ENCODE assay signal across 8 cellular contexts in genomic region chr7:97927797-97928748, GRCh38. TPM values are rescaled to one million over a fixed set of nuclear protein-coding genes. Genes with fewer than 3 reads are reported as not detected.
DNase-seq lines count a peak whose midpoint lies in the region; ATAC-seq and TF ChIP-seq lines count a peak whose summit lies in the region.
"Not testable (repeated sequence)": the region's sequence is repeated elsewhere in the genome, so short reads cannot be mapped to it uniquely, and the experiment has no call there.

No MANE protein-coding gene starts in this region.

- TF ChIP-seq CTCF in IMR-90 (conservative IDR thresholded peaks at IDR 0.05; ENCODE audit: low read depth, low read length) (peak; percentile 63), PC-3 (conservative IDR thresholded peaks at IDR 0.05; ENCODE audit: low read depth, low read length) (peak; percentile 49; the same call in 1 of the 2 replicates), coronary artery (IDR thresholded peaks at IDR 0.05) (peak; percentile 91)

- ATAC-seq in IMR-90 (ENCODE audit: low read depth) (peak; percentile 62), PC-3 (peak; percentile 56)

- H2BK120ac ChIP-seq in IMR-90 (ENCODE audit: low read depth, low read length) = not testable (repeated sequence)

- H3K9me1 ChIP-seq in IMR-90 (ENCODE audit: insufficient read depth, low read length) = not testable (repeated sequence)

- not testable (repeated sequence) for H2BK5ac ChIP-seq in IMR-90 (ENCODE audit: low read depth, low read length, poor library complexity, severe bottlenecking)

- POLR2A ChIA-PET in IMR-90 (lab: Charles Lee; ENCODE audit: unreplicated experiment); PC-3 (lab: Charles Lee; ENCODE audit: unreplicated experiment): not testable (repeated sequence)

- H3F3A ChIP-seq in PC-3 (ENCODE audit: low read length, unreplicated experiment) = not testable (repeated sequence)

- H2BK20ac ChIP-seq in IMR-90 (ENCODE audit: low read depth, low read length) = not testable (repeated sequence)

- H3K14ac ChIP-seq in IMR-90 (replicated peaks; ENCODE audit: low read depth, low read length) = not testable (repeated sequence)

- H4K20me1 ChIP-seq in IMR-90 (ENCODE audit: insufficient read depth, low read length); PC-3 (ENCODE audit: low read length): not testable (repeated sequence)

- CTCF ChIA-PET in IMR-90 (lab: Yijun Ruan, JAX); PC-3 (lab: Charles Lee): not testable (repeated sequence)

- not testable (repeated sequence) for H3K56ac ChIP-seq in IMR-90 (ENCODE audit: extremely low read depth, insufficient read depth, low read length)

- intact Hi-C loops in IMR-90 (cut with micrococcal nuclease) (loop anchor here (5.0 to 10.0 kb wide), 2 partner anchors 56 to 823 kb away; partner anchors contain the start of gene ASNS), PC-3 (cut with micrococcal nuclease) (loop anchor here (2.0 to 5.0 kb wide), 2 partner anchors 55 to 84 kb away; partner anchors contain the start of gene ASNS)

- not testable (repeated sequence) for H2AK9ac ChIP-seq in IMR-90 (replicated peaks; ENCODE audit: low read depth, low read length, poor library complexity)

- DNase-seq in DMS53 treated with DMSO at 0.1 percent for 48 hours (lab: John Stamatoyannopoulos, UW; ENCODE audit: unreplicated experiment) (peak; percentile 19), IMR-90 (peak; percentile 1), PC-3 (peak; percentile 42), iPS-NIHi7 (ENCODE audit: extremely low spot score) (peak; percentile 79), retina (peak; percentile 91), substantia nigra (lab: John Stamatoyannopoulos, UW) (peak in 36 of 49 donors; percentile 1 to 68 (median 14))
- DNase-seq in activated CD8-positive, alpha-beta memory T cell treated with anti-CD3 and anti-CD28 coated beads, Interleukin-2, amount 50 U/mL, for 4 hours = peak; percentile 75
- DNase-seq in coronary artery (ENCODE audit: low spot score) = not testable (repeated sequence)

- not testable (repeated sequence) for H3K9ac ChIP-seq in IMR-90 (ENCODE audit: low read depth, low read length); PC-3 (ENCODE audit: low read length)

- not testable (repeated sequence) for H4K91ac ChIP-seq in IMR-90 (ENCODE audit: insufficient read depth, low read depth, low read length)

- peak overlapping the region; percentile 58 for H2AFZ ChIP-seq in IMR-90 (replicated peaks; ENCODE audit: low read length, poor library complexity)
- H2AFZ ChIP-seq in PC-3 (ENCODE audit: low read length) = peak overlapping the region; percentile 64

- peak; percentile 45 for TF ChIP-seq RAD21 in IMR-90 (IDR thresholded peaks at IDR 0.05; ENCODE audit: low read length)

- not testable (repeated sequence) for H3K23ac ChIP-seq in IMR-90 (ENCODE audit: low read depth, low read length)

- H3K4me3 ChIP-seq in IMR-90 (ENCODE audit: insufficient read depth, low read depth, low read length) (peak overlapping the region; percentile 46), PC-3 (ENCODE audit: low read length) (peak overlapping the region; percentile 51; the same call in 1 of the 2 replicates), coronary artery (peak overlapping the region; percentile 75)

- TF ChIP-seq POLR2A in IMR-90 (IDR thresholded peaks at IDR 0.05; ENCODE audit: low read depth, low read length) = not testable (repeated sequence)

- H3K36me3 ChIP-seq in IMR-90 (ENCODE audit: control insufficient read depth, insufficient read depth, low read length); PC-3 (ENCODE audit: low read depth, low read length): not testable (repeated sequence)

- not testable (repeated sequence) for H3K27ac ChIP-seq in IMR-90 (ENCODE audit: insufficient read depth, low read length); PC-3 (ENCODE audit: low read length); coronary artery; substantia nigra (ENCODE audit: low read depth, low read length, poor library complexity, severe bottlenecking)

- H3K18ac ChIP-seq in IMR-90 (ENCODE audit: low read depth, low read length) = not testable (repeated sequence)

- dilution Hi-C loops in IMR-90 (cut with HindIII; ENCODE audit: low sequenced_read_pairs, unreplicated experiment) = not testable (repeated sequence)

- H3K4me1 ChIP-seq in IMR-90 (ENCODE audit: control insufficient read depth, insufficient read depth, low read length); PC-3 (ENCODE audit: insufficient read depth, low read length): not testable (repeated sequence)

- not testable (repeated sequence) for H4K5ac ChIP-seq in IMR-90 (ENCODE audit: low read depth, low read length)

- not testable (repeated sequence) for H2AK5ac ChIP-seq in IMR-90 (ENCODE audit: low read depth, low read length)

- in situ Hi-C loops in IMR-90 (cut with MboI; ENCODE audit: low sequenced_read_pairs) = not testable (repeated sequence)

- not testable (repeated sequence) for BruUV-seq in IMR-90 (replicated peaks; lab: Mats Ljungman, UMichigan); PC-3 (replicated peaks; lab: Mats Ljungman, UMichigan)

- H3K4me2 ChIP-seq in IMR-90 (ENCODE audit: low read depth, low read length) (peak overlapping the region; percentile 78; the same call in 1 of the 2 replicates), PC-3 (ENCODE audit: low read length) (peak overlapping the region; percentile 76)

- H3K9me3 ChIP-seq in IMR-90 (ENCODE audit: control insufficient read depth, insufficient read depth, low read length); PC-3 (ENCODE audit: low read length): not testable (repeated sequence)

- H3K4ac ChIP-seq in IMR-90 (ENCODE audit: low read depth, low read length) = not testable (repeated sequence)

- H3K9me2 ChIP-seq in PC-3 (replicated peaks; ENCODE audit: low read length) = not testable (repeated sequence)

- H4K8ac ChIP-seq in IMR-90 (ENCODE audit: low read depth in 2 of 2, low read length in 2 of 2) = not testable (repeated sequence)

- H3K79me2 ChIP-seq in PC-3 (ENCODE audit: low read length) = not testable (repeated sequence)

- not testable (repeated sequence) for H3K27me3 ChIP-seq in IMR-90 (ENCODE audit: control insufficient read depth, insufficient read depth, low read length); PC-3 (ENCODE audit: low read length)

- WGBS in IMR-90 (ENCODE audit: extremely low coverage in 2 of 2, insufficient read length in 1 of 2), 2 experiments = 1% methylated on average over 28 of the region's 80 CpGs; no CpG with 5 or more reads in 1 of the 2 experiments

- H2BK15ac ChIP-seq in IMR-90 (ENCODE audit: low read depth, low read length) = not testable (repeated sequence)

- H3K79me1 ChIP-seq in IMR-90 (ENCODE audit: low read depth in 1 of 2, low read length in 2 of 2) = not testable (repeated sequence)

TF ChIP-seq in IMR-90, 13 proteins besides CTCF, POLR2A, EP300 and RAD21:
- 0 out of 2 replicates have a peak, but pooled peaks have one; percentile 13 for TF ChIP-seq SMC3 (IDR thresholded peaks at IDR 0.05; ENCODE audit: low read depth, low read length)

RNA-seq across cellular contexts. Expression of gene ASNS, which starts 55.9 kb away (rescaled TPM):
- total RNA-seq in IMR-90 (2012; rRNA removed) (39.2 and 39.4 TPM in 2 replicates), PC-3 (2014; rRNA removed) (14.9 and 19.5 TPM in 2 replicates)
- 25.4 and 36.6 TPM in 2 replicates for polyA plus RNA-seq in IMR-90 (2012; rRNA removed)
- polyA plus RNA-seq in IMR-90 (2012; cell fraction: cytosol; rRNA removed) = 8.7 and 11.3 TPM in 2 replicates
- polyA plus RNA-seq in IMR-90 (2012; cell fraction: nucleus; rRNA removed; ENCODE audit: low replicate concordance) = 23.3 and 59.7 TPM in 2 replicates
